Comparison of ENCODE assay signal across 7 cellular contexts in genomic region chr15:75948761-75949296, GRCh38.
"Had no signal": no experiment of that assay in that cellular context is flagged by ENCODE, and none has a peak within 500 bp of the region (broad histone marks: within the 10 kb centered on the region; RNA-seq: fewer than 3 reads in every experiment).

No MANE protein-coding gene starts in this region.

- DNase-seq: H9, HCEC 1CT, KBM-7 had no signal

- H3K4me3 ChIP-seq: GM23338 had no signal

- FAIRE-seq: H1, H54, HTR-8/SVneo had no signal

- ATAC-seq: GM23338 had no signal

- H3K4me2 ChIP-seq: GM23338 had no signal

- H2AFZ ChIP-seq: GM23338 had no signal
